Comparison of ENCODE assay signal across 1 cellular context in the genomic region with DNA sequence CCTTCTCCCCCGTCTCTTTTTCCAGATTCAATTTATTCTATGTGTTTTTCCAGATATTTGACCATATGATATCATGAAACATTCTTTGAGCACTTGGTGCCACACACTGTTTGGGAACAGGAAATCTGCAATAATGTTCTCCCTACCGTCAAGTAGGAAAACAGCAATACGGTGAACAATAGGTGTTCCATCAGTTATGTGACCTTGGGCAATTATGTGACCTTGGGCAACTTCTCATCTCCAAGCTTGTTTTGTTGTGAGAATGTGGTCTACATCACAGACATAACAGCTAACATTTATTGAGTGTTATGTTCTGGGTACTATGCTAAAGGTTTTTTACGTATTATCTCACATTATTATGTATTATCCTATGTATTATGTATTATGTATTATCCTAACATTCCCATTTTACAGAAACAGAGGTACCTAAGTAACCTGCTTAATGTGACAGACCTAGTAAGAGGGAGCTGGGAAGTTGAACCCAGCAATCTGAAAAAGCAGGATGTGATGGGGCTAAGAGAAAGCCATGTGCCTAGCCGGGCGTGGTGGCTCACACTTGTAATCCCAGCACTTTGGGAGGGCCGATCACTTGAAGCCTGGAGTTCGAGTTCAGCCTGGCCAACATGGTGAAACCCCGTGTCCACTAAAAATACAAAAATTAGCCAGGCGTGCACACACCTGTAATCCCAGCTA.
TF ChIP-seq lines count a peak whose summit lies in the region.

No MANE protein-coding gene starts in this region.

TF ChIP-seq in liver, 16 proteins besides CTCF, POLR2A, EP300 and RAD21 (continued from another document):
- TF ChIP-seq, protein P1, sequence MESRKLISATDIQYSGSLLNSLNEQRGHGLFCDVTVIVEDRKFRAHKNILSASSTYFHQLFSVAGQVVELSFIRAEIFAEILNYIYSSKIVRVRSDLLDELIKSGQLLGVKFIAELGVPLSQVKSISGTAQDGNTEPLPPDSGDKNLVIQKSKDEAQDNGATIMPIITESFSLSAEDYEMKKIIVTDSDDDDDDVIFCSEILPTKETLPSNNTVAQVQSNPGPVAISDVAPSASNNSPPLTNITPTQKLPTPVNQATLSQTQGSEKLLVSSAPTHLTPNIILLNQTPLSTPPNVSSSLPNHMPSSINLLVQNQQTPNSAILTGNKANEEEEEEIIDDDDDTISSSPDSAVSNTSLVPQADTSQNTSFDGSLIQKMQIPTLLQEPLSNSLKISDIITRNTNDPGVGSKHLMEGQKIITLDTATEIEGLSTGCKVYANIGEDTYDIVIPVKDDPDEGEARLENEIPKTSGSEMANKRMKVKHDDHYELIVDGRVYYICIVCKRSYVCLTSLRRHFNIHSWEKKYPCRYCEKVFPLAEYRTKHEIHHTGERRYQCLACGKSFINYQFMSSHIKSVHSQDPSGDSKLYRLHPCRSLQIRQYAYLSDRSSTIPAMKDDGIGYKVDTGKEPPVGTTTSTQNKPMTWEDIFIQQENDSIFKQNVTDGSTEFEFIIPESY (IDR thresholded peaks at IDR 0.05): no peak
- TF ChIP-seq, protein P2, sequence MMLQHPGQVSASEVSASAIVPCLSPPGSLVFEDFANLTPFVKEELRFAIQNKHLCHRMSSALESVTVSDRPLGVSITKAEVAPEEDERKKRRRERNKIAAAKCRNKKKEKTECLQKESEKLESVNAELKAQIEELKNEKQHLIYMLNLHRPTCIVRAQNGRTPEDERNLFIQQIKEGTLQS (IDR thresholded peaks at IDR 0.05): no peak
- TF ChIP-seq SP1 (IDR thresholded peaks at IDR 0.05) (no peak), HNF4G (IDR thresholded peaks at IDR 0.05) (no peak), FOXA1 (IDR thresholded peaks at IDR 0.05) (no peak), FOXA2 (IDR thresholded peaks at IDR 0.05) (no peak), TAF1 (conservative IDR thresholded peaks at IDR 0.05) (no peak), JUND (IDR thresholded peaks at IDR 0.05) (no peak), GABPA (IDR thresholded peaks at IDR 0.05 in 1 of 2, conservative IDR thresholded peaks at IDR 0.05 in 1 of 2) (no peak)
TF ChIP-seq in liver: peak in this region for 0.
